ENCODE assay signal across 29 cellular contexts in the genomic region with DNA sequence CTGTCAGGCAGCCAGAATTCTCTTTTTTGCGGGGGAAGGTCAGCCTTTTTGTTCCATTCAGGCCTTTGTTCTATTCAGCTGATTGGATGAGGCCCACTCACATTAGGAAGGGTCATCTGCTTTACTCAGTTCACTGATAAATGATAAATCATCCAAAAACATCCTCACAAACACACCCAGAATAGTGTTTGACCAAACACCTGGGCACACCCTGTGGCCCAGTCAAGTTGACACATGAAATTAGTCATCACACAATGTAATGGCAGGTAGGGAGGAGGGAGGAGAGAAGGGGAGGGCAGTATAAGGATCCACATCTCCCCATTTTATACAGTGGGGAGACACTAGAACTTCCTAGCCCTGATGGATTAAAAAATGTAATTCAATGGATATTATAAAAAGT. TPM values are rescaled to one million over a fixed set of nuclear protein-coding genes. Genes with fewer than 3 reads are reported as not detected.
DNase-seq lines count a peak whose midpoint lies in the region; ATAC-seq and TF ChIP-seq lines count a peak whose summit lies in the region.
"Had no signal": no experiment of that assay in that cellular context is flagged by ENCODE, and none has a peak within 500 bp of the region (broad histone marks: within the 10 kb centered on the region; RNA-seq: fewer than 3 reads in every experiment).

No MANE protein-coding gene starts in this region.

- no peaks in the 10 kb centered on the region for H3K27me3 ChIP-seq in CD4-positive, alpha-beta memory T cell (ENCODE audit: insufficient read depth, low read length)
- H3K27me3 ChIP-seq: pancreas, right atrium auricular region, spleen had no signal

- no peaks in the 10 kb centered on the region for H3K27me3 Mint-ChIP-seq in activated CD4-positive, alpha-beta T cell treated with anti-CD3 and anti-CD28 coated beads, Interleukin-2, amount 10 ng/mL, durations not matched to agents 24 days and 14 days
- H3K27me3 Mint-ChIP-seq in CD4-positive, alpha-beta memory T cell, result no peaks in the 10 kb centered on the region
- H3K27me3 Mint-ChIP-seq: activated CD4-positive, alpha-beta T cell treated with anti-CD3 and anti-CD28 coated beads for 36 hours; brain had no signal

- no peaks in the 10 kb centered on the region for H3K9me3 Mint-ChIP-seq in activated CD4-positive, alpha-beta T cell treated with anti-CD3 and anti-CD28 coated beads, Interleukin-2, amount 10 ng/mL, durations not matched to agents 24 days and 14 days
- H3K9me3 Mint-ChIP-seq in CD4-positive, alpha-beta memory T cell, result peaks cover 0 to 4% (median 0%) of the 10 kb centered on the region in 8 donors

- DNase-seq in RPMI8226, result peak; percentile 56
- no peak for DNase-seq in NCI-H446 treated with DMSO at 0.1 percent for 48 hours (lab: John Stamatoyannopoulos, UW)
- no peak for DNase-seq in activated CD4-positive, alpha-beta T cell treated with anti-CD3 and anti-CD28 coated beads, Interleukin-2, amount 10 ng/mL, durations not matched to agents 24 days and 14 days
- no peak for DNase-seq in CD4-positive, alpha-beta memory T cell
- DNase-seq: activated CD4-positive, alpha-beta T cell treated with anti-CD3 and anti-CD28 coated beads for 36 hours; activated naive CD4-positive, alpha-beta T cell; activated T-cell treated with anti-CD3 and anti-CD28 coated beads, Interleukin-2, amount 50 U/mL, for 48 hours; effector CD4-positive, alpha-beta T cell; erythroblast; foreskin fibroblast; midbrain; NCI-H1930; NCI-H2227 treated with DMSO at 0.1 percent for 48 hours; NK-92 treated with Interleukin-12 subunit alpha and Interleukin-12 subunit beta, amount 100 ng/mL, for 24 hours; pancreas; spleen; stimulated activated CD4-positive, alpha-beta T cell treated with anti-CD3 and anti-CD28 coated beads, Interleukin-4, amount 100 ng/mL, for 1 hour; stimulated activated naive CD8-positive, alpha-beta T cell treated with anti-CD3 and anti-CD28 coated beads, Interleukin-15, Interleukin-2, amounts not matched to agents 100 U/mL and 50 U/mL, for 24 hours had no signal

- ATAC-seq in esophagus mucosa (peak; percentile 90), HG03039 (IDR thresholded peaks at IDR 0.05; ENCODE audit: unreplicated experiment) (no peak)
- ATAC-seq: activated CD4-positive, alpha-beta T cell treated with anti-CD3 and anti-CD28 coated beads for 36 hours; Panc1; pancreas; stimulated activated naive CD8-positive, alpha-beta T cell treated with anti-CD3 and anti-CD28 coated beads, Interleukin-15, Interleukin-2, amounts not matched to agents 100 U/mL and 50 U/mL, for 24 hours had no signal

- CTCF ChIA-PET in HEK293 (lab: Yijun Ruan, JAX), result no interaction called here
- CTCF ChIA-PET in CD4-positive, alpha-beta memory T cell (lab: Charles Lee; ENCODE audit: partially characterized antibody), result interaction anchor here (1.5 to 2.0 kb wide), 3 partner anchors 22 to 91 kb away, joined by 3 to 9 read pairs (median 5); no protein-coding TSS in a partner anchor

- no peaks in the 10 kb centered on the region for H3K4me1 ChIP-seq in HEK293 (ENCODE audit: control insufficient read depth, insufficient read depth, low read length)
- H3K4me1 ChIP-seq in CD4-positive, alpha-beta memory T cell (ENCODE audit: insufficient read depth, low read length), result peaks cover 8% of the 10 kb centered on the region
- H3K4me1 ChIP-seq: pancreas, right atrium auricular region had no signal

- peak overlapping the region; percentile 83 for H3K27ac ChIP-seq in 22Rv1
- no peak overlapping the region for H3K27ac ChIP-seq in HEK293 (ENCODE audit: extremely low read depth, low read depth, low read length)
- H3K27ac ChIP-seq in CD4-positive, alpha-beta memory T cell (ENCODE audit: low read depth, low read length), result no peak overlapping the region
- H3K27ac ChIP-seq: KMS-11, pancreas, right atrium auricular region had no signal

- no peak overlapping the region for H3K4me3 Mint-ChIP-seq in activated CD4-positive, alpha-beta T cell treated with anti-CD3 and anti-CD28 coated beads, Interleukin-2, amount 10 ng/mL, durations not matched to agents 24 days and 14 days
- no peak overlapping the region for H3K4me3 Mint-ChIP-seq in CD4-positive, alpha-beta memory T cell
- H3K4me3 Mint-ChIP-seq: activated CD4-positive, alpha-beta T cell treated with anti-CD3 and anti-CD28 coated beads for 36 hours; nephron; T-helper 1 cell treated with Interleukin-12 subunit alpha and Interleukin-12 subunit beta and Interleukin-4 antibody, amounts not matched to agents 30 μg/mL and 1 μg/mL, for 36 hours had no signal

- no peak overlapping the region for H3K4me3 ChIP-seq in HEK293 (ENCODE audit: low read depth, low read length)
- H3K4me3 ChIP-seq in CD4-positive, alpha-beta memory T cell (ENCODE audit: low read length in 2 of 2), result no peak overlapping the region
- H3K4me3 ChIP-seq: left ventricle myocardium inferior, pancreas, right atrium auricular region had no signal

- intact Hi-C loops in activated CD4-positive, alpha-beta T cell treated with anti-CD3 and anti-CD28 coated beads, Interleukin-2, amount 10 ng/mL, durations not matched to agents 24 days and 14 days (cut with micrococcal nuclease), result no loop called here
- intact Hi-C loops in CD4-positive, alpha-beta memory T cell (cut with micrococcal nuclease), result no loop called here

- TF ChIP-seq CTCF in 22Rv1 (IDR thresholded peaks at IDR 0.05) (no peak), HEK293 (tag by site-specific recombination; IDR thresholded peaks at IDR 0.05) (no peak)

- H3K4me1 Mint-ChIP-seq in activated CD4-positive, alpha-beta T cell treated with anti-CD3 and anti-CD28 coated beads, Interleukin-2, amount 10 ng/mL, durations not matched to agents 24 days and 14 days, result peaks cover 10% of the 10 kb centered on the region
- peaks cover 2 to 6% (median 5%) of the 10 kb centered on the region in 4 donors for H3K4me1 Mint-ChIP-seq in CD4-positive, alpha-beta memory T cell
- H3K4me1 Mint-ChIP-seq: brain, nephron had no signal

- H3K36me3 Mint-ChIP-seq in activated CD4-positive, alpha-beta T cell treated with anti-CD3 and anti-CD28 coated beads, Interleukin-2, amount 10 ng/mL, durations not matched to agents 24 days and 14 days (ENCODE audit: low read depth), result no peaks in the 10 kb centered on the region
- H3K36me3 Mint-ChIP-seq in CD4-positive, alpha-beta memory T cell, result no peaks in the 10 kb centered on the region
- H3K36me3 Mint-ChIP-seq: brain had no signal

- H3K9me3 ChIP-seq in HEK293 (ENCODE audit: control insufficient read depth, insufficient read depth, low read depth, low read length), result no peaks in the 10 kb centered on the region
- no peaks in the 10 kb centered on the region for H3K9me3 ChIP-seq in CD4-positive, alpha-beta memory T cell (ENCODE audit: control insufficient read depth in 1 of 2, low read length in 2 of 2)
- H3K9me3 ChIP-seq: left ventricle myocardium inferior, pancreas, right atrium auricular region had no signal

- no peaks in the 10 kb centered on the region for H3K36me3 ChIP-seq in HEK293 (ENCODE audit: control insufficient read depth in 2 of 2, insufficient read depth in 1 of 2, low read length in 2 of 2)
- no peaks in the 10 kb centered on the region for H3K36me3 ChIP-seq in CD4-positive, alpha-beta memory T cell (ENCODE audit: insufficient read depth, low read length)
- H3K36me3 ChIP-seq: left ventricle myocardium inferior, pancreas, right atrium auricular region, spleen had no signal

- H3K27ac Mint-ChIP-seq in activated CD4-positive, alpha-beta T cell treated with anti-CD3 and anti-CD28 coated beads, Interleukin-2, amount 10 ng/mL, durations not matched to agents 24 days and 14 days, result no peak overlapping the region
- peak overlapping the region in 1 of 7 donors; percentile 2 for H3K27ac Mint-ChIP-seq in CD4-positive, alpha-beta memory T cell
- H3K27ac Mint-ChIP-seq: activated CD4-positive, alpha-beta T cell treated with anti-CD3 and anti-CD28 coated beads for 36 hours; nephron; T-helper 1 cell treated with Interleukin-12 subunit alpha and Interleukin-12 subunit beta and Interleukin-4 antibody, amounts not matched to agents 30 μg/mL and 1 μg/mL, for 36 hours had no signal

- POLR2A ChIA-PET in HEK293 (lab: Yijun Ruan, JAX), result no interaction called here
- POLR2A ChIA-PET in CD4-positive, alpha-beta memory T cell (lab: Charles Lee; ENCODE audit: partially characterized antibody), result no interaction called here

TF ChIP-seq in HEK293, 187 proteins besides CTCF, POLR2A, EP300 and RAD21:
- TF ChIP-seq ZBTB17 (tag by site-specific recombination; IDR thresholded peaks at IDR 0.05), result no peak
- TF ChIP-seq, protein P1, sequence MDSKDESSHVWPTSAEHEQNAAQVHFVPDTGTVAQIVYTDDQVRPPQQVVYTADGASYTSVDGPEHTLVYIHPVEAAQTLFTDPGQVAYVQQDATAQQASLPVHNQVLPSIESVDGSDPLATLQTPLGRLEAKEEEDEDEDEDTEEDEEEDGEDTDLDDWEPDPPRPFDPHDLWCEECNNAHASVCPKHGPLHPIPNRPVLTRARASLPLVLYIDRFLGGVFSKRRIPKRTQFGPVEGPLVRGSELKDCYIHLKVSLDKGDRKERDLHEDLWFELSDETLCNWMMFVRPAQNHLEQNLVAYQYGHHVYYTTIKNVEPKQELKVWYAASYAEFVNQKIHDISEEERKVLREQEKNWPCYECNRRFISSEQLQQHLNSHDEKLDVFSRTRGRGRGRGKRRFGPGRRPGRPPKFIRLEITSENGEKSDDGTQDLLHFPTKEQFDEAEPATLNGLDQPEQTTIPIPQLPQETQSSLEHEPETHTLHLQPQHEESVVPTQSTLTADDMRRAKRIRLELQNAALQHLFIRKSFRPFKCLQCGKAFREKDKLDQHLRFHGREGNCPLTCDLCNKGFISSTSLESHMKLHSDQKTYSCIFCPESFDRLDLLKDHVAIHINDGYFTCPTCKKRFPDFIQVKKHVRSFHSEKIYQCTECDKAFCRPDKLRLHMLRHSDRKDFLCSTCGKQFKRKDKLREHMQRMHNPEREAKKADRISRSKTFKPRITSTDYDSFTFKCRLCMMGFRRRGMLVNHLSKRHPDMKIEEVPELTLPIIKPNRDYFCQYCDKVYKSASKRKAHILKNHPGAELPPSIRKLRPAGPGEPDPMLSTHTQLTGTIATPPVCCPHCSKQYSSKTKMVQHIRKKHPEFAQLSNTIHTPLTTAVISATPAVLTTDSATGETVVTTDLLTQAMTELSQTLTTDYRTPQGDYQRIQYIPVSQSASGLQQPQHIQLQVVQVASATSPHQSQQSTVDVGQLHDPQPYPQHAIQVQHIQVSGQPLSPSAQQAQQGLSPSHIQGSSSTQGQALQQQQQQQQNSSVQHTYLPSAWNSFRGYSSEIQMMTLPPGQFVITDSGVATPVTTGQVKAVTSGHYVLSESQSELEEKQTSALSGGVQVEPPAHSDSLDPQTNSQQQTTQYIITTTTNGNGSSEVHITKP (tag by site-specific recombination; IDR thresholded peaks at IDR 0.05), result peak; percentile 86

RNA-seq across cellular contexts. Expression of a gene that starts 8.3 kb away (rescaled TPM):
- 17.4 TPM for total RNA-seq in esophagus mucosa
- total RNA-seq in activated CD4-positive, alpha-beta T cell treated with anti-CD3 and anti-CD28 coated beads, Interleukin-2, amount 10 ng/mL, durations not matched to agents 24 days and 14 days, result 51.0 and 52.8 TPM in 2 replicates
- 10 to 100 TPM; 56.6 TPM for total RNA-seq in CD4-positive, alpha-beta memory T cell
- polyA plus RNA-seq in CD4-positive, alpha-beta memory T cell, result 10 to 100 TPM; 42.7 to 45.8 TPM

RNA-seq across cellular contexts. Expression of a gene that starts 41.9 kb away (rescaled TPM):
- 119 TPM for total RNA-seq in esophagus mucosa
- 46.7 and 53.3 TPM in 2 replicates for total RNA-seq in activated CD4-positive, alpha-beta T cell treated with anti-CD3 and anti-CD28 coated beads, Interleukin-2, amount 10 ng/mL, durations not matched to agents 24 days and 14 days
- 10 to 100 TPM; 73.2 to 84.4 TPM for total RNA-seq in CD4-positive, alpha-beta memory T cell
- polyA plus RNA-seq in CD4-positive, alpha-beta memory T cell, result 10 to 100 TPM; 36.6 to 39.1 TPM
